ENCODE assay signal across 2 cellular contexts in genomic region chr19:13906525-13906904, GRCh38.
A peak's percentile ranks its signal among the peaks of the same experiment; 100 is the strongest.
TF ChIP-seq lines count a peak whose summit lies in the region.

No MANE protein-coding gene starts in this region.

TF ChIP-seq in GM23338, 12 proteins besides CTCF, POLR2A, EP300 and RAD21:
- TF ChIP-seq STAT1 (IDR thresholded peaks at IDR 0.05; ENCODE audit: unreplicated experiment) = no peak

TF ChIP-seq in HepG2, 621 proteins besides CTCF, POLR2A, EP300 and RAD21:
- no peak for TF ChIP-seq TRIM22 (IDR thresholded peaks at IDR 0.05)
- no peak for TF ChIP-seq NFAT5 (CRISPR knock-in tag; IDR thresholded peaks at IDR 0.05)
- no peak for TF ChIP-seq ZNF333 (CRISPR knock-in tag; IDR thresholded peaks at IDR 0.05; ENCODE audit: borderline replicate concordance)
- TF ChIP-seq HMGXB4 (CRISPR knock-in tag; IDR thresholded peaks at IDR 0.05; ENCODE audit: borderline replicate concordance in 1 of 2, low read depth in 1 of 2) = 0 out of 4 replicates have a peak, but pooled peaks of 1 of the 2 experiments have one; percentile 5
- no peak for TF ChIP-seq ZNF577 (CRISPR knock-in tag; IDR thresholded peaks at IDR 0.05; ENCODE audit: borderline replicate concordance, low read depth)
- no peak for TF ChIP-seq ZNF205 (CRISPR knock-in tag; IDR thresholded peaks at IDR 0.05)
- TF ChIP-seq ZNF879 (CRISPR knock-in tag; IDR thresholded peaks at IDR 0.05) = no peak
- TF ChIP-seq TFAP4 (IDR thresholded peaks at IDR 0.05; ENCODE audit: borderline replicate concordance, low read depth) = peak; percentile 61; the same call in 1 of the 2 replicates
- 0 out of 2 replicates have a peak, but pooled peaks have one; percentile 13 for TF ChIP-seq ZBTB1 (CRISPR knock-in tag; IDR thresholded peaks at IDR 0.05; ENCODE audit: borderline replicate concordance)
- TF ChIP-seq ATF4 (CRISPR knock-in tag; IDR thresholded peaks at IDR 0.05) = peak in 1 of 2 experiments; percentile 74; a peak in 2 of 4 replicates
- TF ChIP-seq HNF4A (CRISPR knock-in tag; IDR thresholded peaks at IDR 0.05) = peak; percentile 56; the same call in 1 of the 2 replicates
- TF ChIP-seq ZNF160 (CRISPR knock-in tag; IDR thresholded peaks at IDR 0.05) = no peak
- 0 out of 2 replicates have a peak, but pooled peaks have one; percentile 20 for TF ChIP-seq CAMTA2 (CRISPR knock-in tag; IDR thresholded peaks at IDR 0.05; ENCODE audit: borderline replicate concordance)
- 0 out of 2 replicates have a peak, but pooled peaks have one; percentile 0 for TF ChIP-seq ZNF768 (CRISPR knock-in tag; IDR thresholded peaks at IDR 0.05)
- TF ChIP-seq REL (CRISPR knock-in tag; conservative IDR thresholded peaks at IDR 0.05) = 0 out of 2 replicates have a peak, but pooled peaks have one; percentile 25
- no peak for TF ChIP-seq ZNF720 (CRISPR knock-in tag; IDR thresholded peaks at IDR 0.05)
- TF ChIP-seq ZBTB43 (CRISPR knock-in tag; conservative IDR thresholded peaks at IDR 0.05) = no peak
- 0 out of 2 replicates have a peak, but pooled peaks have one; percentile 21 for TF ChIP-seq HNF1B (CRISPR knock-in tag; IDR thresholded peaks at IDR 0.05)
- peak; percentile 95 for TF ChIP-seq PITX1 (CRISPR knock-in tag; IDR thresholded peaks at IDR 0.05)
- 0 out of 2 replicates have a peak, but pooled peaks have one; percentile 3 for TF ChIP-seq ZNF446 (CRISPR knock-in tag; IDR thresholded peaks at IDR 0.05)
- 0 out of 2 replicates have a peak, but pooled peaks have one; percentile 7 for TF ChIP-seq HOXA9 (CRISPR knock-in tag; IDR thresholded peaks at IDR 0.05; ENCODE audit: borderline replicate concordance)
- no peak for TF ChIP-seq HOXD1 (CRISPR knock-in tag; IDR thresholded peaks at IDR 0.05)
- TF ChIP-seq LCORL (IDR thresholded peaks at IDR 0.05) = no peak
- 0 out of 2 replicates have a peak, but pooled peaks have one; percentile 2 for TF ChIP-seq LCORL (CRISPR knock-in tag; IDR thresholded peaks at IDR 0.05)
- no peak for TF ChIP-seq PCBP1 (IDR thresholded peaks at IDR 0.05; ENCODE audit: borderline replicate concordance, low read depth, low read length)
- peak; percentile 72 for TF ChIP-seq ZEB1 (IDR thresholded peaks at IDR 0.05; ENCODE audit: insufficient replicate concordance, low read depth)
- TF ChIP-seq KDM5B (CRISPR knock-in tag; IDR thresholded peaks at IDR 0.05; ENCODE audit: borderline replicate concordance) = no peak
- no peak for TF ChIP-seq ZNF678 (CRISPR knock-in tag; IDR thresholded peaks at IDR 0.05)
- TF ChIP-seq NFE2L2 (IDR thresholded peaks at IDR 0.05; ENCODE audit: low read length) = no peak
- TF ChIP-seq FOXC1 (CRISPR knock-in tag; IDR thresholded peaks at IDR 0.05; ENCODE audit: borderline replicate concordance) = 0 out of 2 replicates have a peak, but pooled peaks have one; percentile 6
- TF ChIP-seq SYNCRIP (IDR thresholded peaks at IDR 0.05; ENCODE audit: insufficient read depth, low read depth, low read length) = no peak
- TF ChIP-seq ZNF703 (CRISPR knock-in tag; IDR thresholded peaks at IDR 0.05; ENCODE audit: borderline replicate concordance) = no peak
- TF ChIP-seq RBAK (CRISPR knock-in tag; IDR thresholded peaks at IDR 0.05) = no peak
- no peak for TF ChIP-seq ATAD3A (CRISPR knock-in tag; IDR thresholded peaks at IDR 0.05)
- TF ChIP-seq ZNF574 (CRISPR knock-in tag; IDR thresholded peaks at IDR 0.05) = no peak
- no peak for TF ChIP-seq MTA1 (CRISPR knock-in tag; IDR thresholded peaks at IDR 0.05; ENCODE audit: borderline replicate concordance)
- no peak for TF ChIP-seq FUBP1 (CRISPR knock-in tag; IDR thresholded peaks at IDR 0.05; ENCODE audit: borderline replicate concordance)
- TF ChIP-seq MXD3 (CRISPR knock-in tag; IDR thresholded peaks at IDR 0.05) = no peak
- peak; percentile 30; the same call in 1 of the 2 replicates for TF ChIP-seq ESRRA (CRISPR knock-in tag; IDR thresholded peaks at IDR 0.05; ENCODE audit: low read depth)
- 0 out of 2 replicates have a peak, but pooled peaks have one; percentile 20 for TF ChIP-seq DMAP1 (CRISPR knock-in tag; IDR thresholded peaks at IDR 0.05)
- TF ChIP-seq SOX6 (IDR thresholded peaks at IDR 0.05) = no peak
- peak; percentile 34 for TF ChIP-seq SOX6 (CRISPR knock-in tag; IDR thresholded peaks at IDR 0.05)
